In the genomic region with DNA sequence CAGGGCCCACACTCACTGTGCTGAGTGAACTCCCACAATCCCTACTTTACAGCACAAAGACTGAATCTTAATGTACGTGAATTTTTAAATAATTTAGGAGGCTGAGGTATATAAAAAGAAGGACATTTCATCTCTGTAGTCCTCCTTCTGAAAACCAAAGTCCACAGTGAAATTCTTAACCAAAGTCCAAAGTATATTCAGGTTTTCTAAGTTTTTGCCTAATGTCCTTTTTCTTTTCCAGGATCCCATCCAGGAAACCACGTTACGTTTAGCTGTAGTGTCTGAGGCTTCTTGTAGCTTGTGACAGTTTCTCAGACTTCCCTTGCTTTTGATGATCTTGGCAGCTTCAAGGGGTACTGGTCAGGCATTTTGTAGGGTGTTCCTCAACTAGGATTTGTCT, we compare ENCODE assay signal across 19 cellular contexts.
"Had no signal": no experiment of that assay in that cellular context is flagged by ENCODE, and none has a peak within 500 bp of the region (broad histone marks: within the 10 kb centered on the region; RNA-seq: fewer than 3 reads in every experiment).

No MANE protein-coding gene starts in this region.

- H3K4me1 ChIP-seq: lower lobe of right lung, vagina had no signal

- H3K36me3 ChIP-seq: neural progenitor cell had no signal

- H3K9me3 Mint-ChIP-seq: naive B cell; neural progenitor cell; stimulated activated naive B cell treated with anti-CD40 and anti-IgM and Interleukin-4, amounts not matched to agents 10 μg/mL and 1 μg/mL and 100 μg/mL, for 72 hours; WTC11 had no signal

- H3K9me3 ChIP-seq: body of pancreas, lower lobe of right lung, testis, vagina had no signal

- DNase-seq: activated CD4-positive, alpha-beta T cell treated with anti-CD3 and anti-CD28 coated beads for 36 hours; activated CD4-positive, alpha-beta T cell treated with anti-CD3 and anti-CD28 coated beads, Interleukin-2, amount 50 U/mL, for 4 hours; body of pancreas; effector memory CD4-positive, alpha-beta T cell; foreskin melanocyte; hypothalamus; lower lobe of right lung; mesendoderm; naive B cell; stimulated activated CD4-positive, alpha-beta T cell treated with anti-CD3 and anti-CD28 coated beads, Interleukin-15, amount 100 ng/mL, for 24 hours; stimulated activated naive B cell treated with anti-CD40 and anti-IgM and Interleukin-4, amounts not matched to agents 10 μg/mL and 1 μg/mL and 100 μg/mL, for 72 hours; T-helper 1 cell; T-helper 9 cell; testis; trophoblast cell had no signal

- H3K4me3 ChIP-seq: body of pancreas, lower lobe of right lung, neural progenitor cell, smooth muscle cell, testis, vagina had no signal

- H3K27me3 Mint-ChIP-seq: activated CD4-positive, alpha-beta T cell treated with anti-CD3 and anti-CD28 coated beads for 36 hours; naive B cell; stimulated activated naive B cell treated with anti-CD40 and anti-IgM and Interleukin-4, amounts not matched to agents 10 μg/mL and 1 μg/mL and 100 μg/mL, for 72 hours had no signal

- H3K27ac Mint-ChIP-seq: activated CD4-positive, alpha-beta T cell treated with anti-CD3 and anti-CD28 coated beads for 36 hours; neural progenitor cell; stimulated activated naive B cell treated with anti-CD40 and anti-IgM and Interleukin-4, amounts not matched to agents 10 μg/mL and 1 μg/mL and 100 μg/mL, for 72 hours; WTC11 had no signal

- H3K27me3 ChIP-seq: body of pancreas, neural progenitor cell, testis, vagina had no signal

- H3K4me3 Mint-ChIP-seq: activated CD4-positive, alpha-beta T cell treated with anti-CD3 and anti-CD28 coated beads for 36 hours; naive B cell; neural progenitor cell; stimulated activated naive B cell treated with anti-CD40 and anti-IgM and Interleukin-4, amounts not matched to agents 10 μg/mL and 1 μg/mL and 100 μg/mL, for 72 hours; WTC11 had no signal

- H3K4me2 ChIP-seq: neural progenitor cell, smooth muscle cell had no signal

- H3K27ac ChIP-seq: body of pancreas, lower lobe of right lung, neural progenitor cell, vagina had no signal

- H2AFZ ChIP-seq: neural progenitor cell had no signal
